Comparison of ENCODE assay signal across 7 cellular contexts in genomic region chr4:88706574-88706973, GRCh38. TPM values are rescaled to one million over a fixed set of nuclear protein-coding genes. Genes with fewer than 3 reads are reported as not detected.
DNase-seq lines count a peak whose midpoint lies in the region; ATAC-seq and TF ChIP-seq lines count a peak whose summit lies in the region.

No MANE protein-coding gene starts in this region.

- intact Hi-C loops in IMR-90 (cut with micrococcal nuclease) = loop anchor here (1.0 to 5.0 kb wide), 3 partner anchors 86 to 318 kb away; no protein-coding TSS in a partner anchor

- no peak overlapping the region for H2BK5ac ChIP-seq in IMR-90 (ENCODE audit: low read depth, low read length, poor library complexity, severe bottlenecking)

- H3K79me1 ChIP-seq in IMR-90 (ENCODE audit: low read depth in 1 of 2, low read length in 2 of 2) = no peaks in the 10 kb centered on the region

- H4K91ac ChIP-seq in IMR-90 (ENCODE audit: insufficient read depth, low read depth, low read length) = no peak overlapping the region

- peak overlapping the region in 1 of 2 experiments; percentile 16; a peak in 1 of 4 replicates for H4K8ac ChIP-seq in IMR-90 (ENCODE audit: low read depth in 2 of 2, low read length in 2 of 2)

- no peaks in the 10 kb centered on the region for H3K9me1 ChIP-seq in IMR-90 (ENCODE audit: insufficient read depth, low read length)

- H3K27ac ChIP-seq in IMR-90 (ENCODE audit: insufficient read depth, low read length) (0 out of 2 replicates have a peak overlapping the region, but pooled peaks have one; percentile 26), SK-N-SH (ENCODE audit: low read depth in 2 of 2, low read length in 1 of 2) (peak overlapping the region in 1 of 2 experiments; percentile 25; a peak in 1 of 4 replicates)

- POLR2A ChIA-PET in IMR-90 (lab: Charles Lee; ENCODE audit: unreplicated experiment) = no interaction called here
- POLR2A ChIA-PET in SK-N-SH (lab: Yijun Ruan, JAX) = no interaction called here
- POLR2A ChIA-PET in naive thymus-derived CD8-positive, alpha-beta T cell (lab: Charles Lee) = no interaction called here

- peaks cover 19 to 93% (median 69%) of the 10 kb centered on the region in 3 donors for H3K36me3 Mint-ChIP-seq in naive thymus-derived CD8-positive, alpha-beta T cell

- in situ Hi-C loops in IMR-90 (cut with MboI; ENCODE audit: low sequenced_read_pairs) = loop anchor here (5.0 kb wide), 1 partner anchor 316 kb away; no protein-coding TSS in a partner anchor

- 0 out of 2 replicates have a peak overlapping the region, but pooled peaks have one; percentile 10 for H3K4ac ChIP-seq in IMR-90 (ENCODE audit: low read depth, low read length)

- H3K4me2 ChIP-seq in IMR-90 (ENCODE audit: low read depth, low read length) = no peak overlapping the region; the same call in 1 of the 2 replicates
- no peak overlapping the region for H3K4me2 ChIP-seq in SK-N-SH

- no peak for TF ChIP-seq EP300 in SK-N-SH (IDR thresholded peaks at IDR 0.05; ENCODE audit: borderline replicate concordance in 1 of 2, low read depth in 1 of 2, low read length in 1 of 2)

- BruUV-seq in IMR-90 (replicated peaks; lab: Mats Ljungman, UMichigan) = no TSS peak

- H3K18ac ChIP-seq in IMR-90 (ENCODE audit: low read depth, low read length) = no peak overlapping the region

- H3K27me3 Mint-ChIP-seq in naive thymus-derived CD8-positive, alpha-beta T cell = no peaks in the 10 kb centered on the region

- no peak overlapping the region for H2AK5ac ChIP-seq in IMR-90 (ENCODE audit: low read depth, low read length)

- H2BK15ac ChIP-seq in IMR-90 (ENCODE audit: low read depth, low read length) = no peak overlapping the region

- WGBS in IMR-90 (ENCODE audit: extremely low coverage in 2 of 2, insufficient read length in 1 of 2), 2 experiments = 31% methylated on average over 5 of the region's 9 CpGs; no CpG with 5 or more reads in 1 of the 2 experiments
- WGBS in SK-N-SH (ENCODE audit: low lambda C conversion rate) = 53% methylated on average over 9 of the region's 9 CpGs

- peak overlapping the region in 3 of 10 donors; percentile 41 to 45 (median 43) for H3K27ac Mint-ChIP-seq in naive thymus-derived CD8-positive, alpha-beta T cell

- dilution Hi-C loops in IMR-90 (cut with HindIII; ENCODE audit: low sequenced_read_pairs, unreplicated experiment) = no loop called here

- TF ChIP-seq RAD21 in IMR-90 (IDR thresholded peaks at IDR 0.05; ENCODE audit: low read length) (peak; percentile 88), SK-N-SH (IDR thresholded peaks at IDR 0.05; ENCODE audit: low read length) (peak; percentile 88)

- 0 out of 2 replicates have a peak overlapping the region, but pooled peaks have one; percentile 18 for H2BK20ac ChIP-seq in IMR-90 (ENCODE audit: low read depth, low read length)

- H4K5ac ChIP-seq in IMR-90 (ENCODE audit: low read depth, low read length) = peak overlapping the region; percentile 58

- TF ChIP-seq POLR2A in IMR-90 (IDR thresholded peaks at IDR 0.05; ENCODE audit: low read depth, low read length) (no peak), erythroblast (IDR thresholded peaks at IDR 0.05; ENCODE audit: low read length) (no peak)

- H3K9me2 ChIP-seq in SK-N-SH = no peaks in the 10 kb centered on the region

- no peak overlapping the region for H3K56ac ChIP-seq in IMR-90 (ENCODE audit: extremely low read depth, insufficient read depth, low read length)

- H4K20me1 ChIP-seq in IMR-90 (ENCODE audit: insufficient read depth, low read length) (no peaks in the 10 kb centered on the region), SK-N-SH (ENCODE audit: insufficient read depth) (no peaks in the 10 kb centered on the region)

- H3K79me2 ChIP-seq in SK-N-SH (ENCODE audit: insufficient read depth) = no peaks in the 10 kb centered on the region

- peak; percentile 76 for ATAC-seq in IMR-90 (ENCODE audit: low read depth)
- no peak for ATAC-seq in naive thymus-derived CD8-positive, alpha-beta T cell

- H3K14ac ChIP-seq in IMR-90 (replicated peaks; ENCODE audit: low read depth, low read length) = no peak overlapping the region; the same call in 1 of the 2 replicates

- H2AFZ ChIP-seq in IMR-90 (replicated peaks; ENCODE audit: low read length, poor library complexity) = peak overlapping the region; percentile 79
- H2AFZ ChIP-seq in SK-N-SH (ENCODE audit: low read depth) = no peak overlapping the region

- H3K9me3 Mint-ChIP-seq in naive thymus-derived CD8-positive, alpha-beta T cell = peaks cover 0 to 5% (median 0%) of the 10 kb centered on the region in 9 donors

- H3K4me1 ChIP-seq in IMR-90 (ENCODE audit: control insufficient read depth, insufficient read depth, low read length) (peaks cover 10% of the 10 kb centered on the region), SK-N-SH (ENCODE audit: control insufficient read depth in 1 of 2, insufficient read depth in 2 of 2, low read depth in 1 of 2, low read length in 1 of 2) (peaks cover 0 to 2% of the 10 kb centered on the region in 2 experiments; a peak in 1 of 4 replicates)

- DNase-seq in IMR-90 = peak; percentile 77
- peak; percentile 57 for DNase-seq in SK-N-SH
- DNase-seq in glomerular visceral epithelial cell (ENCODE audit: extremely low spot score) = peak; percentile 62
- peak; percentile 21 for DNase-seq in retina
- no peak for DNase-seq in naive thymus-derived CD8-positive, alpha-beta T cell
- no peak for DNase-seq in NCI-H2029 (lab: John Stamatoyannopoulos, UW)
- DNase-seq in erythroblast (lab: John Stamatoyannopoulos, UW) = no peak

- no peak overlapping the region for H2AK9ac ChIP-seq in IMR-90 (replicated peaks; ENCODE audit: low read depth, low read length, poor library complexity)

- H3K9me3 ChIP-seq in IMR-90 (ENCODE audit: control insufficient read depth, insufficient read depth, low read length) (no peaks in the 10 kb centered on the region), SK-N-SH (no peaks in the 10 kb centered on the region)

- H3K36me3 ChIP-seq in IMR-90 (ENCODE audit: control insufficient read depth, insufficient read depth, low read length) (peaks cover 2% of the 10 kb centered on the region; the same call in 1 of the 2 replicates), SK-N-SH (replicated peaks in 1 of 2; ENCODE audit: control insufficient read depth in 1 of 2, insufficient read depth in 2 of 2, low read length in 1 of 2) (peaks cover 0 to 9% of the 10 kb centered on the region in 2 experiments)

- no peaks in the 10 kb centered on the region for H3F3A ChIP-seq in SK-N-SH (replicated peaks; ENCODE audit: insufficient read depth)

- CTCF ChIA-PET in IMR-90 (lab: Yijun Ruan, JAX) = interaction anchor here (0.6 to 2.6 kb wide), 23 partner anchors 10 to 658 kb away, joined by 3 to 16 read pairs (median 3); no protein-coding TSS in a partner anchor
- CTCF ChIA-PET in SK-N-SH (lab: Yijun Ruan, JAX) = interaction anchor here (0.6 to 6.1 kb wide), 40 partner anchors 10 to 405 kb away, joined by 3 to 47 read pairs (median 4); partner anchors contain the start of gene NAP1L5

- no peak overlapping the region for H3K4me3 Mint-ChIP-seq in naive thymus-derived CD8-positive, alpha-beta T cell

- TF ChIP-seq CTCF in IMR-90 (conservative IDR thresholded peaks at IDR 0.05; ENCODE audit: low read depth, low read length) = peak; percentile 74
- peak; percentile 68 for TF ChIP-seq CTCF in SK-N-SH (IDR thresholded peaks at IDR 0.05)

- H2BK120ac ChIP-seq in IMR-90 (ENCODE audit: low read depth, low read length) = no peak overlapping the region

- H3K4me3 ChIP-seq in IMR-90 (ENCODE audit: insufficient read depth, low read depth, low read length) (no peak overlapping the region), SK-N-SH (ENCODE audit: low read depth in 2 of 2, low read length in 1 of 2) (no peak overlapping the region)

- H3K27me3 ChIP-seq in IMR-90 (ENCODE audit: control insufficient read depth, insufficient read depth, low read length) (no peaks in the 10 kb centered on the region), SK-N-SH (ENCODE audit: insufficient read depth) (no peaks in the 10 kb centered on the region)

- peak overlapping the region; percentile 58; the same call in 1 of the 2 replicates for H3K9ac ChIP-seq in IMR-90 (ENCODE audit: low read depth, low read length)
- no peak overlapping the region for H3K9ac ChIP-seq in SK-N-SH

- peaks cover 0 to 4% (median 0%) of the 10 kb centered on the region in 4 donors for H3K4me1 Mint-ChIP-seq in naive thymus-derived CD8-positive, alpha-beta T cell

- H3K23ac ChIP-seq in IMR-90 (ENCODE audit: low read depth, low read length) = no peak overlapping the region

TF ChIP-seq in IMR-90, 13 proteins besides CTCF, POLR2A, EP300 and RAD21 (continues in another document):
- TF ChIP-seq NFE2L2 (IDR thresholded peaks at IDR 0.05; ENCODE audit: low read depth, low read length) (no peak), RFX5 (IDR thresholded peaks at IDR 0.05; ENCODE audit: low read depth, low read length) (no peak), MAFK (IDR thresholded peaks at IDR 0.05; ENCODE audit: low read depth, low read length) (no peak), FOS (IDR thresholded peaks at IDR 0.05; ENCODE audit: low read depth, low read length) (no peak), RCOR1 (IDR thresholded peaks at IDR 0.05; ENCODE audit: insufficient replicate concordance, low read length) (no peak), CEBPB (IDR thresholded peaks at IDR 0.05; ENCODE audit: low read depth, low read length) (0 out of 2 replicates have a peak, but pooled peaks have one; percentile 11), BHLHE40 (IDR thresholded peaks at IDR 0.05; ENCODE audit: low read depth, low read length) (no peak), SMC3 (IDR thresholded peaks at IDR 0.05; ENCODE audit: low read depth, low read length) (peak; percentile 82)

TF ChIP-seq in SK-N-SH, 30 proteins besides CTCF, POLR2A, EP300 and RAD21:
- TF ChIP-seq SMC3 (IDR thresholded peaks at IDR 0.05; ENCODE audit: low read depth, low read length) (peak; percentile 84), MXI1 (IDR thresholded peaks at IDR 0.05; ENCODE audit: low read depth, low read length) (no peak)

RNA-seq across cellular contexts. Expression of gene NAP1L5, which starts 8.9 kb away (rescaled TPM):
- total RNA-seq in IMR-90 (2012; rRNA removed) = 3.9 and 5.6 TPM in 2 replicates
- polyA plus RNA-seq in IMR-90 (2012; rRNA removed) (5.3 and 6.0 TPM in 2 replicates), SK-N-SH (2012; rRNA removed) (7.5 and 8.1 TPM in 2 replicates)
- 2.1 and 2.9 TPM in 2 replicates for polyA plus RNA-seq in IMR-90 (2012; cell fraction: cytosol; rRNA removed)
- 0.71 and 2.5 TPM in 2 replicates for polyA plus RNA-seq in IMR-90 (2012; cell fraction: nucleus; rRNA removed; ENCODE audit: low replicate concordance)
- polyA plus RNA-seq in SK-N-SH (2012; cell fraction: cytosol; rRNA removed) = 8.2 and 12.4 TPM in 2 replicates
- 2.0 and 3.0 TPM in 2 replicates for polyA plus RNA-seq in SK-N-SH (2012; cell fraction: nucleus; rRNA removed)
- 1 to 10 TPM; 1.4 to 2.0 TPM for total RNA-seq in naive thymus-derived CD8-positive, alpha-beta T cell
- 1 to 10 TPM; 2.2 to 4.3 (median 2.5) TPM for polyA plus RNA-seq in naive thymus-derived CD8-positive, alpha-beta T cell

Comparison
In these comparisons a context has a peak if more than half of its experiments do, and no peak if none do; other contexts are left out.
1. DNase-seq: peak in IMR-90 (single experiment), SK-N-SH (single experiment), glomerular visceral epithelial cell (single experiment) and retina (single experiment); none in naive thymus-derived CD8-positive, alpha-beta T cell (0 of 10), NCI-H2029 (single experiment) and erythroblast (0 of 2).